In the genomic region with DNA sequence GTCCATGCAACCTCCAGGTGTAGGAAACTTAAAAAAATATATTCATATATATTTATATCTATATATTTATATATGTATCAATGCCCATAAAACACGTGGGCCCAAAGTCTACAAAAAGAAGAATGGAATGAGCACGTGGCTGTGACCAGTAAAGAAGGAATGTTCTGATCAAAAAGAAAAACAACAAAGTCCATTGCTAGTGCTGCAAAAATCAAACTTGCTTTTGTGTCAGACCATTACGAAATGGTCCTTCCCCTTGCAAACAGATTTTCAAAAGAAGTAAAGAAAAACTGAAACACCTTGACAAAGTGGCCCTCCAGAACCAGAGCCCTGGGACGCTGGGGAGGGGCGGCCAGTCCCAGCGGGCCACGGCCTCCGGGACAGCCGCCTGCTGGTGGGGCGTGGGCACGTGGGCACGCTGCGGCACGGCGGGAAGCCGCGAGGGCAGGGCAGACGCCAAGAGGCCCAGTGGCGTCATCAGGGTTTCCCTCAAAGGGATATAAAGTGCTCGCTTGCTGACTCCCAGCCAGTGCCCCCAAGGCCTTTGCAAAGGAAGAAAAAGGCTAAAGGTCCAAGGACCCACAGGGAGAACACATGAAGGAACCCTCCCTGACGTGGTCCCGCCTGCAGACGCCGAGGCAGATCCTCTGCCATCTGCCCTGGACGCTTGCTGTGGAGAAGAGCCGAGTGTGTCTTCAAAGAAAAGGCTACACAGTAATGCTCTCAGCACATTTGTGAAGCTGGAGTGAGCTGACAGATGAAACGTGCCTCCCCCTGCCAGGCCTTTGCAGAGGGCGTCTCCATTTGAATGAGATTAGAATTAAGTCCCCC, we compare ENCODE assay signal across 24 cellular contexts.
DNase-seq lines count a peak whose midpoint lies in the region; ATAC-seq and TF ChIP-seq lines count a peak whose summit lies in the region.
"Had no signal": no experiment of that assay in that cellular context is flagged by ENCODE, and none has a peak within 500 bp of the region (broad histone marks: within the 10 kb centered on the region; RNA-seq: fewer than 3 reads in every experiment).

No MANE protein-coding gene starts in this region.

- H3K18ac ChIP-seq in trophoblast cell (ENCODE audit: low read length), result no peak overlapping the region

- no peaks in the 10 kb centered on the region for H3K79me1 ChIP-seq in trophoblast cell (ENCODE audit: low read length)

- in situ Hi-C loops in astrocyte of the spinal cord (cut with HindIII; ENCODE audit: low sequenced_read_pairs), result no loop called here

- H4K91ac ChIP-seq in trophoblast cell (ENCODE audit: low read depth, low read length), result no peak overlapping the region

- H3K4me2 ChIP-seq in skeletal muscle satellite cell (ENCODE audit: low read length), result peak overlapping the region; percentile 47
- no peak overlapping the region for H3K4me2 ChIP-seq in trophoblast cell (ENCODE audit: low read length)
- H3K4me2 ChIP-seq: A549 had no signal

- no peak overlapping the region for H3K4ac ChIP-seq in trophoblast cell (ENCODE audit: low read depth, low read length)

- no peak overlapping the region for H4K8ac ChIP-seq in trophoblast cell (ENCODE audit: low read depth, low read length)

- no peak overlapping the region for H2BK120ac ChIP-seq in trophoblast cell (ENCODE audit: insufficient read depth, low read length, poor library complexity)

- H3K36me3 ChIP-seq in skeletal muscle satellite cell (ENCODE audit: insufficient read depth, low read length) (no peaks in the 10 kb centered on the region), trophoblast cell (ENCODE audit: control insufficient read depth in 1 of 2, insufficient read depth in 2 of 2, low read length in 2 of 2) (peaks cover 2 to 8% of the 10 kb centered on the region in 2 experiments)
- H3K36me3 ChIP-seq in effector memory CD4-positive, alpha-beta T cell (ENCODE audit: control insufficient read depth, insufficient read depth, low read length), result peaks cover 20% of the 10 kb centered on the region

- H3K23ac ChIP-seq in trophoblast cell (ENCODE audit: low read length), result no peak overlapping the region

- no CpG with 5 or more reads among the region's 28 CpGs for WGBS in trophoblast cell (ENCODE audit: extremely low coverage, insufficient coverage, insufficient read length)

- no peak overlapping the region for H2AK5ac ChIP-seq in trophoblast cell (ENCODE audit: low read length)

- DNase-seq in Right ventricle myocardium superior, result peak; percentile 13
- no peak for DNase-seq in left ventricle myocardium superior
- DNase-seq in astrocyte of the spinal cord (ENCODE audit: low read depth, low spot score), result peak; percentile 31
- peak; percentile 37 for DNase-seq in fibroblast of villous mesenchyme (ENCODE audit: low read depth)
- no peak for DNase-seq in effector memory CD4-positive, alpha-beta T cell
- DNase-seq in trophoblast cell, result no peak
- DNase-seq: activated CD4-positive, alpha-beta T cell treated with anti-CD3 and anti-CD28 coated beads, Interleukin-2, amount 50 U/mL, for 1 hour; erythroblast; glutamatergic neuron; MM.1S; NCI-H146; NCI-H524 treated with DMSO at 0.1 percent for 48 hours; T-helper 2 cell; upper lobe of right lung had no signal

- H2BK5ac ChIP-seq in trophoblast cell (ENCODE audit: low read depth, low read length, poor library complexity), result no peak overlapping the region

- H3K9ac ChIP-seq in skeletal muscle satellite cell (ENCODE audit: low read depth, low read length) (no peak overlapping the region), trophoblast cell (ENCODE audit: low read length) (no peak overlapping the region)
- H3K9ac ChIP-seq: parathyroid adenoma had no signal

- no peaks in the 10 kb centered on the region for H3K79me2 ChIP-seq in trophoblast cell (ENCODE audit: control insufficient read depth, insufficient read depth, low read length, poor library complexity)
- H3K79me2 ChIP-seq: parathyroid adenoma had no signal

- H3K27ac ChIP-seq in effector memory CD4-positive, alpha-beta T cell (ENCODE audit: insufficient read depth, low read length, poor library complexity, severe bottlenecking), result no peak overlapping the region
- H3K27ac ChIP-seq in trophoblast cell (ENCODE audit: low read depth, low read length), result no peak overlapping the region
- H3K27ac ChIP-seq: A549, C4-2B, parathyroid adenoma, right lobe of liver, SK-N-MC, upper lobe of right lung, VCaP had no signal

- no peak overlapping the region for H3K4me3 ChIP-seq in astrocyte of the spinal cord (ENCODE audit: low read depth, low read length)
- H3K4me3 ChIP-seq in fibroblast of villous mesenchyme (ENCODE audit: low read depth, low read length), result no peak overlapping the region
- no peak overlapping the region for H3K4me3 ChIP-seq in skeletal muscle satellite cell (ENCODE audit: low read length)
- no peak overlapping the region for H3K4me3 ChIP-seq in effector memory CD4-positive, alpha-beta T cell (ENCODE audit: insufficient read depth, low read depth, low read length, poor library complexity, severe bottlenecking)
- no peak overlapping the region for H3K4me3 ChIP-seq in trophoblast cell (ENCODE audit: low read depth, low read length)
- H3K4me3 ChIP-seq: A549, right lobe of liver, SK-N-MC, upper lobe of right lung had no signal

- intact Hi-C loops in Right ventricle myocardium superior (cut with DNase I) (no loop called here), left ventricle myocardium superior (cut with micrococcal nuclease) (no loop called here)

- H3K4me1 ChIP-seq in skeletal muscle satellite cell (ENCODE audit: control insufficient read depth, insufficient read depth, low read length) (peaks cover 13% of the 10 kb centered on the region), trophoblast cell (ENCODE audit: control insufficient read depth in 1 of 2, insufficient read depth in 2 of 2, low read length in 2 of 2) (no peaks in the 10 kb centered on the region)
- no peaks in the 10 kb centered on the region for H3K4me1 ChIP-seq in effector memory CD4-positive, alpha-beta T cell (ENCODE audit: control insufficient read depth, insufficient read depth, low read length, poor library complexity, severe bottlenecking)
- H3K4me1 ChIP-seq: A549, parathyroid adenoma, right lobe of liver, upper lobe of right lung had no signal

- H3K27me3 ChIP-seq in skeletal muscle satellite cell (ENCODE audit: control insufficient read depth, insufficient read depth, low read length) (no peaks in the 10 kb centered on the region), trophoblast cell (ENCODE audit: insufficient read depth, low read length) (no peaks in the 10 kb centered on the region)
- no peaks in the 10 kb centered on the region for H3K27me3 ChIP-seq in effector memory CD4-positive, alpha-beta T cell (replicated peaks; ENCODE audit: control insufficient read depth, insufficient read depth, low read length, poor library complexity, severe bottlenecking)
- H3K27me3 ChIP-seq: right lobe of liver, upper lobe of right lung had no signal

- no peak overlapping the region for H2AFZ ChIP-seq in trophoblast cell (ENCODE audit: insufficient read depth, low read length, poor library complexity)
- H2AFZ ChIP-seq: parathyroid adenoma had no signal

- no peak overlapping the region for H4K12ac ChIP-seq in trophoblast cell (ENCODE audit: low read depth, low read length)

- ATAC-seq in Right ventricle myocardium superior (ENCODE audit: poor library complexity), result no peak
- ATAC-seq in left ventricle myocardium superior, result no peak
- no peak for ATAC-seq in GM18520 (IDR thresholded peaks at IDR 0.05; ENCODE audit: unreplicated experiment)
- ATAC-seq: A549; HCT116; naive thymus-derived CD8-positive, alpha-beta T cell; right lobe of liver; upper lobe of right lung had no signal

- H2BK12ac ChIP-seq in trophoblast cell (ENCODE audit: low read length), result no peak overlapping the region

- no peak overlapping the region for H3K14ac ChIP-seq in trophoblast cell (ENCODE audit: low read length)

- no peak for TF ChIP-seq CTCF in astrocyte of the spinal cord (IDR thresholded peaks at IDR 0.05; ENCODE audit: low read depth, low read length)
- TF ChIP-seq CTCF in fibroblast of villous mesenchyme (IDR thresholded peaks at IDR 0.05; ENCODE audit: insufficient read depth, low read depth, low read length), result no peak

- H3K9me3 ChIP-seq in skeletal muscle satellite cell (replicated peaks; ENCODE audit: low read length), result no peaks in the 10 kb centered on the region
- H3K9me3 ChIP-seq in effector memory CD4-positive, alpha-beta T cell (ENCODE audit: control insufficient read depth, low read length), result no peaks in the 10 kb centered on the region
- H3K9me3 ChIP-seq in trophoblast cell (ENCODE audit: insufficient read depth, low read depth, low read length), result no peaks in the 10 kb centered on the region
- H3K9me3 ChIP-seq: A549, right lobe of liver, upper lobe of right lung had no signal

Comparison
In these comparisons a context has a peak if more than half of its experiments do, and no peak if none do; other contexts are left out.
1. DNase-seq: peak in Right ventricle myocardium superior (single experiment), astrocyte of the spinal cord (single experiment) and fibroblast of villous mesenchyme (single experiment); none in left ventricle myocardium superior (single experiment), effector memory CD4-positive, alpha-beta T cell (0 of 3) and trophoblast cell (0 of 2).